13 cellular contexts compared by ENCODE assay signal in the genomic region with DNA sequence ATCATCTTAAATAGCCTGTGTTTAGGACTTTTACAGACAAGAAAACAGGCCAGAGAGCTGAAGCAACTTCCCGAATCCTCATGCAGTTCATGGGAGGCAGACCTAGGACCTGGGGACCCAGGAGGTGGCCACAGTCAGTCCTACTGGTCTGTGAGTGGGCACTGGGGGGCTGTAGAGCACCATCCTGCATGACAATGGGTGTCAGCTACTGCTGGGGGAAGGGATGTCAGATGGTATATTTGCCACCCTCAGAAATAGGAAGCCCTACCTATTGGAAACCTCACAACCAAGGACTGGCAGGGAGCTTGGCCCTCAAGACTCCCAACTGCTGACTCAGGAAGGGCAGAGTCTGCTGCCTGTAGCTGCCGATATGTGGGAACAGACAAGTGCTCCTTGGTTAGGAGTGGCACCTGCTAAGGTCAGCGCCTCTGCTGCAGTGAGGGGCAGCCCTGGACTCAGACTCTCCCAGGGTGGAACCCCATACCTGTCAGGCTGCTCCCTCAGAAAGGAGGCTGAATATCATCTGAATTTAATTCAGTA. TPM values are rescaled to one million over a fixed set of nuclear protein-coding genes. Genes with fewer than 3 reads are reported as not detected.
DNase-seq lines count a peak whose midpoint lies in the region; ATAC-seq, FAIRE-seq and TF ChIP-seq lines count a peak whose summit lies in the region.
"Had no signal": no experiment of that assay in that cellular context is flagged by ENCODE, and none has a peak within 500 bp of the region (broad histone marks: within the 10 kb centered on the region; RNA-seq: fewer than 3 reads in every experiment).

No MANE protein-coding gene starts in this region.

- H3K79me2 ChIP-seq in MM.1S (ENCODE audit: low read length): peaks cover 47% of the 10 kb centered on the region
- peaks cover 47% of the 10 kb centered on the region for H3K79me2 ChIP-seq in K562 (ENCODE audit: control insufficient read depth, insufficient read depth, low read length)

- peaks cover 11% of the 10 kb centered on the region for H3K9me1 ChIP-seq in K562 (ENCODE audit: control insufficient read depth, insufficient read depth, low read length)

- POLR2A ChIA-PET in K562 (lab: Yijun Ruan, JAX): interaction anchor here (1.0 to 3.8 kb wide), 5 partner anchors 10 to 22 kb away, joined by 3 to 15 read pairs (median 4); no protein-coding TSS in a partner anchor

- H4K20me1 ChIP-seq in MM.1S (ENCODE audit: insufficient read depth, low read length) (no peaks in the 10 kb centered on the region), K562 (replicated peaks; ENCODE audit: control insufficient read depth, insufficient read depth, low read length) (peaks cover 6% of the 10 kb centered on the region; the same call in 1 of the 2 replicates)

- H3F3A ChIP-seq in MM.1S (ENCODE audit: insufficient read depth, low read length): peaks cover 75% of the 10 kb centered on the region

- CTCF ChIA-PET in K562 (lab: Yijun Ruan, JAX; ENCODE audit: low intra/inter-chr PET ratio): no interaction called here

- DNase-seq in CD14-positive monocyte (ENCODE audit: low spot score): no peak
- no peak for DNase-seq in MM.1S
- no peak for DNase-seq in K562 (ENCODE audit: extremely low read depth in 1 of 4, low spot score in 3 of 4)
- no peak for DNase-seq in naive B cell
- DNase-seq in SK-N-DZ (ENCODE audit: low spot score): no peak
- DNase-seq in MG63: no peak
- no peak for DNase-seq in retina
- DNase-seq: activated T-cell treated with anti-CD3 and anti-CD28 coated beads for 4 hours, cerebellar nuclear complex, IMR-90, midbrain, SW 1271 had no signal

- in situ Hi-C loops in K562 (cut with MboI): no loop called here

- H3K9me3 ChIP-seq in MM.1S (replicated peaks; ENCODE audit: insufficient read depth, low read length): no peaks in the 10 kb centered on the region
- no peaks in the 10 kb centered on the region for H3K9me3 ChIP-seq in K562 (replicated peaks; ENCODE audit: control insufficient read depth, insufficient read depth, low read depth, low read length)
- no peaks in the 10 kb centered on the region for H3K9me3 ChIP-seq in MG63

- H3K9me2 ChIP-seq in MM.1S (replicated peaks; ENCODE audit: insufficient read depth, low read length): no peaks in the 10 kb centered on the region

- H3K9me3 Mint-ChIP-seq in CD14-positive monocyte: no peaks in the 10 kb centered on the region
- H3K9me3 Mint-ChIP-seq in naive B cell: peaks cover 0 to 2% (median 0%) of the 10 kb centered on the region in 7 donors

- no peak for TF ChIP-seq EP300 in K562 (IDR thresholded peaks at IDR 0.05; ENCODE audit: low read length)

- no peak for TF ChIP-seq POLR2A in K562 (conservative IDR thresholded peaks at IDR 0.05)

- no peak for ATAC-seq in K562
- ATAC-seq in naive B cell (ENCODE audit: low read depth in 2 of 2): no peak
- no peak for ATAC-seq in GM21447 (IDR thresholded peaks at IDR 0.05; ENCODE audit: unreplicated experiment)

- H2AFZ ChIP-seq in MM.1S (ENCODE audit: low read length) (no peak overlapping the region), K562 (ENCODE audit: low read depth, low read length) (no peak overlapping the region)

- TF ChIP-seq RAD21 in K562 (CRISPR knock-in tag; conservative IDR thresholded peaks at IDR 0.05 in 1 of 2, IDR thresholded peaks at IDR 0.05 in 1 of 2): no peak

- 92% methylated on average over 3 of the region's 3 CpGs for WGBS in K562 (ENCODE audit: insufficient coverage, low coverage, missing lambda C conversion rate)

- no peak overlapping the region for H3K4me3 Mint-ChIP-seq in CD14-positive monocyte
- no peak overlapping the region for H3K4me3 Mint-ChIP-seq in naive B cell

- no TSS peak for BruUV-seq in K562 (replicated peaks; lab: Mats Ljungman, UMichigan)

- peaks cover 87% of the 10 kb centered on the region for H3K4me1 ChIP-seq in MM.1S (ENCODE audit: low read length)
- peaks cover 42 to 55% of the 10 kb centered on the region in 2 experiments for H3K4me1 ChIP-seq in K562 (replicated peaks in 1 of 2; ENCODE audit: control insufficient read depth in 2 of 2, insufficient read depth in 2 of 2, low read length in 2 of 2)

- peak overlapping the region; percentile 80; the same call in 1 of the 2 replicates for H3K9ac ChIP-seq in MM.1S (ENCODE audit: low read length)
- H3K9ac ChIP-seq in K562 (ENCODE audit: insufficient read depth in 1 of 2, low read depth in 2 of 2, low read length in 2 of 2): peak overlapping the region in 1 of 2 experiments; percentile 72; a peak in 2 of 4 replicates

- H3K36me3 ChIP-seq in MM.1S (replicated peaks; ENCODE audit: insufficient read depth, low read length) (no peaks in the 10 kb centered on the region), K562 (ENCODE audit: control insufficient read depth, insufficient read depth, low read length) (peaks cover 32% of the 10 kb centered on the region; the same call in 2 of the 3 replicates), MG63 (peaks cover 6% of the 10 kb centered on the region)

- peak overlapping the region; percentile 99 for H3K27ac ChIP-seq in MM.1S (ENCODE audit: low read length)
- H3K27ac ChIP-seq in K562 (ENCODE audit: extremely low read depth, low read depth, low read length): no peak overlapping the region

- FAIRE-seq in K562 (lab: Jason Lieb, UNC): no peak

- intact Hi-C loops in CD14-positive monocyte (cut with micrococcal nuclease): loop anchor here (10.0 kb wide), 2 partner anchors 51 to 209 kb away; a partner anchor contains a TSS
- intact Hi-C loops in K562 (cut with micrococcal nuclease): loop anchor here (5.0 kb wide), 1 partner anchor 49 kb away; no protein-coding TSS in a partner anchor

- TF ChIP-seq CTCF in CD14-positive monocyte (IDR thresholded peaks at IDR 0.05): no peak
- TF ChIP-seq CTCF in MM.1S (IDR thresholded peaks at IDR 0.05; ENCODE audit: low read length): no peak
- no peak for TF ChIP-seq CTCF in K562 (IDR thresholded peaks at IDR 0.05 in 2 of 3, conservative IDR thresholded peaks at IDR 0.05 in 1 of 3; ENCODE audit: insufficient read depth in 2 of 3, low read depth in 1 of 3, low read length in 3 of 3)

- no peak overlapping the region for H3K4me3 ChIP-seq in MM.1S (ENCODE audit: low read length)
- H3K4me3 ChIP-seq in K562: no peak overlapping the region
- no peak overlapping the region for H3K4me3 ChIP-seq in MG63

- H3K27ac Mint-ChIP-seq in CD14-positive monocyte (peak overlapping the region; percentile 100), naive B cell (peak overlapping the region; percentile 26 to 99 (median 62))

- no peaks in the 10 kb centered on the region for H3K27me3 ChIP-seq in MM.1S (replicated peaks; ENCODE audit: insufficient read depth, low read length)
- H3K27me3 ChIP-seq in K562 (ENCODE audit: control insufficient read depth in 2 of 2, insufficient read depth in 2 of 2, low read length in 2 of 2): no peaks in the 10 kb centered on the region
- H3K27me3 ChIP-seq in MG63: no peaks in the 10 kb centered on the region

- H3K27me3 Mint-ChIP-seq in CD14-positive monocyte (ENCODE audit: low read depth in 3 of 3) (no peaks in the 10 kb centered on the region), naive B cell (no peaks in the 10 kb centered on the region)

- peaks cover 17 to 44% of the 10 kb centered on the region in 2 donors for H3K36me3 Mint-ChIP-seq in CD14-positive monocyte
- H3K36me3 Mint-ChIP-seq in naive B cell: no peaks in the 10 kb centered on the region

- H3K4me2 ChIP-seq in MM.1S (ENCODE audit: low read depth, low read length): peak overlapping the region; percentile 96; the same call in 1 of the 2 replicates
- H3K4me2 ChIP-seq in K562 (ENCODE audit: insufficient read depth, low read length): no peak overlapping the region

- H3K4me1 Mint-ChIP-seq in CD14-positive monocyte (peaks cover 94% of the 10 kb centered on the region), naive B cell (peaks cover 47 to 83% (median 78%) of the 10 kb centered on the region in 3 donors)

RNA-seq across cellular contexts. Expression of a gene that starts 29.7 kb away (rescaled TPM):
- polyA plus RNA-seq in CD14-positive monocyte: 10 to 100 TPM; 41.0 to 49.9 TPM
- 67.1 and 99.5 TPM in 2 replicates for total RNA-seq in K562 (2011; cell fraction: chromatin; rRNA removed; ENCODE audit: low replicate concordance)
- total RNA-seq in K562 (2011; cell fraction: nucleolus; rRNA removed): 61.5 and 70.1 TPM in 2 replicates
- total RNA-seq in K562 (2011; cell fraction: nucleoplasm; rRNA removed): 49.3 and 64.3 TPM in 2 replicates
- 38.6 and 50.0 TPM in 2 replicates for total RNA-seq in K562 (2014; rRNA removed)
- total RNA-seq in K562 (2014; rRNA removed; fragmentation: Illumina TruSeq; extraction: Trizol): 20.5 and 21.8 TPM in 2 replicates
- total RNA-seq in K562 (2015; rRNA removed; fragmentation: Illumina TruSeq; extraction: Trizol): 19.4 and 20.2 TPM in 2 replicates
- total RNA-seq in K562 (2021): 80.3 and 86.6 TPM in 2 replicates
- polyA plus RNA-seq in K562 (2011; rRNA removed): 23.5 and 44.6 TPM in 2 replicates
- polyA plus RNA-seq in K562 (2011; cell fraction: cytosol; rRNA removed): 44.3 and 54.2 TPM in 2 replicates
- polyA plus RNA-seq in K562 (2011; cell fraction: nucleus; rRNA removed): 59.0 and 70.4 TPM in 2 replicates
- 55.7 and 67.9 TPM in 2 replicates for polyA plus RNA-seq in K562 (2012)
- 58.8 and 59.1 TPM in 2 replicates for polyA plus RNA-seq in K562 (2014; fragmentation: Illumina TruSeq; extraction: Trizol)
- 1 to 10 TPM; 3.1 to 6.3 TPM for polyA plus RNA-seq in K562 (2014; fragmentation: Nextera tagmentation; extraction: Ambion mirVana)
- polyA plus RNA-seq in K562 (2014; rRNA removed): 31.4 and 31.6 TPM in 2 replicates
- 66.0 and 68.6 TPM in 2 replicates for polyA minus RNA-seq in K562 (2011; rRNA and poly(A)+ RNA removed)
- 52.4 and 53.8 TPM in 2 replicates for polyA minus RNA-seq in K562 (2011; cell fraction: cytosol; rRNA and poly(A)+ RNA removed)
- 25.8 and 36.1 TPM in 2 replicates for polyA minus RNA-seq in K562 (2011; cell fraction: nucleus; rRNA and poly(A)+ RNA removed)
- polyA plus RNA-seq in naive B cell (ENCODE audit: low read depth in 6 of 6): 10 to 100 TPM in 5 of 6 donors, 1 to 10 TPM in 1; 9.5 to 21.6 (median 20.1) TPM
- 28.8 and 29.1 TPM in 2 replicates for polyA plus RNA-seq in SK-N-DZ (2014; cell fraction: cytosol; rRNA removed)
- 23.4 and 36.2 TPM in 2 replicates for polyA plus RNA-seq in SK-N-DZ (2014; cell fraction: nucleus; rRNA removed)
- 31.6 and 54.0 TPM in 2 replicates for total RNA-seq in MG63 (2014; rRNA removed; shearing (Covaris generic); ENCODE audit: low replicate concordance)

RNA-seq across cellular contexts. Expression of a gene that starts 54.1 kb away (rescaled TPM):
- polyA plus RNA-seq in CD14-positive monocyte (10 to 100 TPM; 45.7 to 49.0 TPM), K562 (2011; rRNA removed) (64.0 and 75.5 TPM in 2 replicates), K562 (2014; fragmentation: Illumina TruSeq; extraction: Trizol) (40.5 and 44.2 TPM in 2 replicates), K562 (2014; fragmentation: Nextera tagmentation; extraction: Ambion mirVana) (10 to 100 TPM; 20.3 to 23.1 TPM), K562 (2014; rRNA removed) (55.3 and 56.4 TPM in 2 replicates), naive B cell (ENCODE audit: low read depth in 6 of 6) (10 to 100 TPM; 54.8 to 82.0 (median 67.3) TPM)
- 87.6 and 130 TPM in 2 replicates for total RNA-seq in K562 (2011; cell fraction: chromatin; rRNA removed; ENCODE audit: low replicate concordance)
- 122 and 140 TPM in 2 replicates for total RNA-seq in K562 (2011; cell fraction: nucleolus; rRNA removed)
- total RNA-seq in K562 (2011; cell fraction: nucleoplasm; rRNA removed): 150 and 206 TPM in 2 replicates
- total RNA-seq in K562 (2014; rRNA removed) (40.0 and 53.8 TPM in 2 replicates), K562 (2014; rRNA removed; fragmentation: Illumina TruSeq; extraction: Trizol) (40.6 and 42.1 TPM in 2 replicates), K562 (2015; rRNA removed; fragmentation: Illumina TruSeq; extraction: Trizol) (43.8 and 44.3 TPM in 2 replicates), K562 (2021) (44.5 and 44.6 TPM in 2 replicates)
- 83.9 and 104 TPM in 2 replicates for polyA plus RNA-seq in K562 (2011; cell fraction: cytosol; rRNA removed)
- 84.1 and 90.2 TPM in 2 replicates for polyA plus RNA-seq in K562 (2011; cell fraction: nucleus; rRNA removed)
- 39.4 and 67.4 TPM in 2 replicates for polyA plus RNA-seq in K562 (2012)
- polyA minus RNA-seq in K562 (2011; rRNA and poly(A)+ RNA removed): 49.9 and 50.1 TPM in 2 replicates
- polyA minus RNA-seq in K562 (2011; cell fraction: cytosol; rRNA and poly(A)+ RNA removed): 32.8 and 44.1 TPM in 2 replicates
- 32.0 and 44.2 TPM in 2 replicates for polyA minus RNA-seq in K562 (2011; cell fraction: nucleus; rRNA and poly(A)+ RNA removed)
- 169 and 208 TPM in 2 replicates for polyA plus RNA-seq in SK-N-DZ (2014; cell fraction: cytosol; rRNA removed)
- polyA plus RNA-seq in SK-N-DZ (2014; cell fraction: nucleus; rRNA removed): 143 TPM in 2 replicates
- 113 and 152 TPM in 2 replicates for total RNA-seq in MG63 (2014; rRNA removed; shearing (Covaris generic); ENCODE audit: low replicate concordance)
